Comparison of ENCODE assay signal across 1 cellular context in the genomic region with DNA sequence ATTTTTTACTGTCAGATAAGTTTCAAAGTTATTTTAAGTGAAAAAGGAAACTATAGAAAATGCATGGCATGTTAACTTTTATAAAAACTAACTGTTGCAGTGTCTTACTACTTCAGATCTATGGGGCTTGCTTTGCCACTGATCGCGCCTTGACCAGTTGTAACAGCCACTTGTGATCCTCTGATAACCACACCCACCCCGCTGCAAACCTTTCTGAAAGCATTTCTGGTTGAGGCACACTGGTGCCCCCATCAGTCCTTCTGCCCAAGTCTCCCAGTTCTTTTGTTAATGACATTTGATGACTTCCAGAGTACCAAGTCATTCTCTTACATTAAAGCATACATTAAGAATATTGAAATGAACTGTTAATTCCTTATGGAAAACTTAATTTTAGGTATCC.
A peak's percentile ranks its signal among the peaks of the same experiment; 100 is the strongest.
TF ChIP-seq lines count a peak whose summit lies in the region.

No MANE protein-coding gene starts in this region.

TF ChIP-seq in K562, 482 proteins besides CTCF, POLR2A, EP300 and RAD21:
- 0 out of 4 replicates have a peak, but pooled peaks of 1 of the 2 experiments have one; percentile 12 for TF ChIP-seq RCOR1 (IDR thresholded peaks at IDR 0.05; ENCODE audit: borderline replicate concordance in 1 of 2, low read depth in 2 of 2, low read length in 2 of 2)
- no peak for TF ChIP-seq LCOR (CRISPR knock-in tag; IDR thresholded peaks at IDR 0.05)
